In genomic region chr4:159248383-159249178, GRCh38 we compare ENCODE assay signal across 9 cellular contexts.
A peak's percentile ranks its signal among the peaks of the same experiment; 100 is the strongest.
DNase-seq lines count a peak whose midpoint lies in the region; TF ChIP-seq lines count a peak whose summit lies in the region.
"Had no signal": no experiment of that assay in that cellular context is flagged by ENCODE, and none has a peak within 500 bp of the region (broad histone marks: within the 10 kb centered on the region; RNA-seq: fewer than 3 reads in every experiment).

No MANE protein-coding gene starts in this region.

- no peaks in the 10 kb centered on the region for H3K4me1 ChIP-seq in mucosa of rectum (ENCODE audit: control insufficient read depth in 2 of 2, insufficient read depth in 2 of 2, low read length in 2 of 2)

- no peaks in the 10 kb centered on the region for H3K36me3 ChIP-seq in mucosa of rectum (ENCODE audit: control insufficient read depth in 2 of 2, insufficient read depth in 2 of 2, low read length in 2 of 2)

- H3K27ac ChIP-seq in mucosa of rectum (ENCODE audit: low read depth in 2 of 2, low read length in 2 of 2), result no peak overlapping the region

- intact Hi-C loops in activated CD4-positive, alpha-beta T cell treated with anti-CD3 and anti-CD28 coated beads, Interleukin-2, amount 10 ng/mL, durations not matched to agents 24 days and 14 days (cut with micrococcal nuclease), result no loop called here

- no peak overlapping the region for H3K27ac Mint-ChIP-seq in activated CD4-positive, alpha-beta T cell treated with anti-CD3 and anti-CD28 coated beads, Interleukin-2, amount 10 ng/mL, durations not matched to agents 24 days and 14 days
- H3K27ac Mint-ChIP-seq: activated naive CD8-positive, alpha-beta T cell had no signal

- H3K27me3 ChIP-seq in mucosa of rectum (ENCODE audit: control insufficient read depth in 2 of 2, insufficient read depth in 2 of 2, low read length in 2 of 2), result no peaks in the 10 kb centered on the region

- H3K4me3 ChIP-seq in AG10803 (ENCODE audit: low read length), result peak overlapping the region; percentile 50
- peak overlapping the region; percentile 25 for H3K4me3 ChIP-seq in choroid plexus epithelial cell (ENCODE audit: low read depth, low read length)
- H3K4me3 ChIP-seq in mucosa of rectum (ENCODE audit: low read length in 2 of 2), result peak overlapping the region; percentile 2 to 19

- H3K27me3 Mint-ChIP-seq in activated CD4-positive, alpha-beta T cell treated with anti-CD3 and anti-CD28 coated beads, Interleukin-2, amount 10 ng/mL, durations not matched to agents 24 days and 14 days, result no peaks in the 10 kb centered on the region
- H3K27me3 Mint-ChIP-seq: activated naive CD8-positive, alpha-beta T cell had no signal

- peak; percentile 84 for DNase-seq in AG10803 (ENCODE audit: low read depth)
- DNase-seq in NCI-H1694 (lab: John Stamatoyannopoulos, UW), result peak; percentile 45
- DNase-seq in choroid plexus epithelial cell (ENCODE audit: low read depth), result peak; percentile 94
- DNase-seq in kidney tubule cell (ENCODE audit: low spot score), result no peak
- DNase-seq in activated CD4-positive, CD25-positive, alpha-beta regulatory T cell treated with anti-CD3 and anti-CD28 coated beads, Interleukin-2, amount 50 U/mL, for 72 hours, result no peak
- DNase-seq in activated CD4-positive, alpha-beta T cell treated with anti-CD3 and anti-CD28 coated beads, Interleukin-2, amount 10 ng/mL, durations not matched to agents 24 days and 14 days, result no peak
- DNase-seq in HK-2 (ENCODE audit: unreplicated experiment), result no peak

- H3K9ac ChIP-seq in mucosa of rectum (ENCODE audit: low read depth in 1 of 2, low read length in 2 of 2), result no peak overlapping the region

- no peaks in the 10 kb centered on the region for H3K9me3 Mint-ChIP-seq in activated CD4-positive, alpha-beta T cell treated with anti-CD3 and anti-CD28 coated beads, Interleukin-2, amount 10 ng/mL, durations not matched to agents 24 days and 14 days

- no peak overlapping the region for H3K4me3 Mint-ChIP-seq in activated CD4-positive, alpha-beta T cell treated with anti-CD3 and anti-CD28 coated beads, Interleukin-2, amount 10 ng/mL, durations not matched to agents 24 days and 14 days
- H3K4me3 Mint-ChIP-seq: activated naive CD8-positive, alpha-beta T cell had no signal

- H3K9me3 ChIP-seq in mucosa of rectum (ENCODE audit: control insufficient read depth in 2 of 2, low read length in 2 of 2), result no peaks in the 10 kb centered on the region

- H3K4me1 Mint-ChIP-seq in activated CD4-positive, alpha-beta T cell treated with anti-CD3 and anti-CD28 coated beads, Interleukin-2, amount 10 ng/mL, durations not matched to agents 24 days and 14 days, result peaks cover 7% of the 10 kb centered on the region

- TF ChIP-seq CTCF in AG10803 (conservative IDR thresholded peaks at IDR 0.05; ENCODE audit: low read length) (no peak), choroid plexus epithelial cell (conservative IDR thresholded peaks at IDR 0.05; ENCODE audit: low read depth, low read length) (no peak)

- peaks cover 15% of the 10 kb centered on the region for H3K36me3 Mint-ChIP-seq in activated CD4-positive, alpha-beta T cell treated with anti-CD3 and anti-CD28 coated beads, Interleukin-2, amount 10 ng/mL, durations not matched to agents 24 days and 14 days (ENCODE audit: low read depth)

Comparison
In these comparisons a context has a peak if more than half of its experiments do, and no peak if none do; other contexts are left out.
1. DNase-seq: peak in AG10803 (single experiment), NCI-H1694 (single experiment) and choroid plexus epithelial cell (single experiment); none in kidney tubule cell (single experiment), activated CD4-positive, CD25-positive, alpha-beta regulatory T cell treated with anti-CD3 and anti-CD28 coated beads, Interleukin-2, amount 50 U/mL, for 72 hours (single experiment), activated CD4-positive, alpha-beta T cell treated with anti-CD3 and anti-CD28 coated beads, Interleukin-2, amount 10 ng/mL, durations not matched to agents 24 days and 14 days (single experiment) and HK-2 (single experiment).
2. Peak in every context shown above with its lines, with median percentiles within 50 percentile points of each other: H3K4me3 ChIP-seq.